Comparison of ENCODE assay signal across 11 cellular contexts in the genomic region with DNA sequence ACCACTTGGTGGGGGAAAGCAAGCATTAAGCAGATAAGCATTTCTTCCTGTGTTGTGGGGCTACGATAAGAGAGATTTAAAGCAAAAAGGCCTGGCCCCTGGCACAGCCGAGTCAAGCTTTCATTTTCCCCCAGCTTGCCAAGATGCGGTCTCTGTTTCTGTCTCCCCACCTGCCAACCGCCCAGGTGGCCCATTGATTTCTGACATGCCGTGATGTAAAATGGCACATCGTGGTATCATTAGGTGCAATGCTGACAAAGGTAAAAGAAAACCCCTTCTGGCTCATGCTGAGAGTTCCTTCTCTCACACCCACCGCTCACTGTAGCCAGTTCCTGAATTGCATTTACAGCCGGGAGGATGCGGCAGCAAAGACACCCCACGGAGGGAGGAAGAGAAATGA.
A peak's percentile ranks its signal among the peaks of the same experiment; 100 is the strongest.
DNase-seq lines count a peak whose midpoint lies in the region; ATAC-seq and TF ChIP-seq lines count a peak whose summit lies in the region.
"Had no signal": no experiment of that assay in that cellular context is flagged by ENCODE, and none has a peak within 500 bp of the region (broad histone marks: within the 10 kb centered on the region; RNA-seq: fewer than 3 reads in every experiment).

No MANE protein-coding gene starts in this region.

- H3K27me3 Mint-ChIP-seq in activated CD4-positive, alpha-beta T cell treated with anti-CD3 and anti-CD28 coated beads, Interleukin-2, amount 10 ng/mL, durations not matched to agents 24 days and 14 days: peaks cover 17% of the 10 kb centered on the region
- H3K27me3 Mint-ChIP-seq in stimulated activated naive B cell treated with anti-CD40 and anti-IgM and Interleukin-4, amounts not matched to agents 10 μg/mL and 1 μg/mL and 100 μg/mL, for 72 hours: peaks cover 43 to 62% of the 10 kb centered on the region in 2 donors

- intact Hi-C loops in activated CD4-positive, alpha-beta T cell treated with anti-CD3 and anti-CD28 coated beads, Interleukin-2, amount 10 ng/mL, durations not matched to agents 24 days and 14 days (cut with micrococcal nuclease): no loop called here
- intact Hi-C loops in adrenal gland (cut with DNase I): no loop called here

- no peak overlapping the region for H3K27ac Mint-ChIP-seq in activated CD4-positive, alpha-beta T cell treated with anti-CD3 and anti-CD28 coated beads, Interleukin-2, amount 10 ng/mL, durations not matched to agents 24 days and 14 days
- H3K27ac Mint-ChIP-seq in stimulated activated naive B cell treated with anti-CD40 and anti-IgM and Interleukin-4, amounts not matched to agents 10 μg/mL and 1 μg/mL and 100 μg/mL, for 72 hours: no peak overlapping the region

- WGBS in adrenal gland, 4 donors: 15 to 21% (median 19%) methylated on average over 10 of the region's 10 CpGs

- H3K36me3 Mint-ChIP-seq in activated CD4-positive, alpha-beta T cell treated with anti-CD3 and anti-CD28 coated beads, Interleukin-2, amount 10 ng/mL, durations not matched to agents 24 days and 14 days (ENCODE audit: low read depth): no peaks in the 10 kb centered on the region
- H3K36me3 Mint-ChIP-seq in stimulated activated naive B cell treated with anti-CD40 and anti-IgM and Interleukin-4, amounts not matched to agents 10 μg/mL and 1 μg/mL and 100 μg/mL, for 72 hours: no peaks in the 10 kb centered on the region

- no peak for DNase-seq in activated CD4-positive, alpha-beta T cell treated with anti-CD3 and anti-CD28 coated beads, Interleukin-2, amount 10 ng/mL, durations not matched to agents 24 days and 14 days
- DNase-seq in activated CD4-positive, alpha-beta T cell treated with anti-CD3 and anti-CD28 coated beads, Interleukin-2, amount 50 U/mL, for 1 hour: no peak
- DNase-seq in NCI-H345 (lab: John Stamatoyannopoulos, UW) (peak; percentile 68), coronary artery (ENCODE audit: low spot score) (no peak), adrenal gland (no peak)
- DNase-seq in stimulated activated naive B cell treated with anti-CD40 and anti-IgM and Interleukin-4, amounts not matched to agents 10 μg/mL and 1 μg/mL and 100 μg/mL, for 72 hours: peak; percentile 13
- DNase-seq: stimulated activated CD4-positive, alpha-beta T cell treated with anti-CD3 and anti-CD28 coated beads, Interleukin-15, amount 100 ng/mL, for 24 hours had no signal

- no peaks in the 10 kb centered on the region for H3K9me3 Mint-ChIP-seq in activated CD4-positive, alpha-beta T cell treated with anti-CD3 and anti-CD28 coated beads, Interleukin-2, amount 10 ng/mL, durations not matched to agents 24 days and 14 days
- H3K9me3 Mint-ChIP-seq in stimulated activated naive B cell treated with anti-CD40 and anti-IgM and Interleukin-4, amounts not matched to agents 10 μg/mL and 1 μg/mL and 100 μg/mL, for 72 hours: no peaks in the 10 kb centered on the region

- H3K36me3 ChIP-seq in adrenal gland (replicated peaks in 1 of 2): no peaks in the 10 kb centered on the region
- H3K36me3 ChIP-seq: BLaER1, SJSA1 had no signal

- H3K4me3 ChIP-seq in coronary artery (peak overlapping the region; percentile 51), adrenal gland (no peak overlapping the region)
- H3K4me3 ChIP-seq: BLaER1, SJSA1 had no signal

- H3K27ac ChIP-seq in coronary artery: no peak overlapping the region
- H3K27ac ChIP-seq in adrenal gland: no peak overlapping the region
- H3K27ac ChIP-seq: BLaER1, SJSA1 had no signal

- ATAC-seq in stimulated activated naive B cell treated with anti-CD40 and anti-IgM and Interleukin-4, amounts not matched to agents 10 μg/mL and 1 μg/mL and 100 μg/mL, for 72 hours (replicated peaks): peak; percentile 70 to 89
- ATAC-seq in GM21381 (IDR thresholded peaks at IDR 0.05; ENCODE audit: unreplicated experiment): no peak
- ATAC-seq in HG03520 (IDR thresholded peaks at IDR 0.05; ENCODE audit: unreplicated experiment): no peak

- peaks cover 0 to 8% of the 10 kb centered on the region in 2 donors for H3K4me1 ChIP-seq in adrenal gland (replicated peaks in 1 of 2)
- H3K4me1 ChIP-seq: BLaER1 had no signal

- H3K4me1 Mint-ChIP-seq in activated CD4-positive, alpha-beta T cell treated with anti-CD3 and anti-CD28 coated beads, Interleukin-2, amount 10 ng/mL, durations not matched to agents 24 days and 14 days: peaks cover 7% of the 10 kb centered on the region
- peaks cover 7 to 8% of the 10 kb centered on the region in 2 donors for H3K4me1 Mint-ChIP-seq in stimulated activated naive B cell treated with anti-CD40 and anti-IgM and Interleukin-4, amounts not matched to agents 10 μg/mL and 1 μg/mL and 100 μg/mL, for 72 hours

- TF ChIP-seq CTCF in coronary artery (IDR thresholded peaks at IDR 0.05): no peak
- TF ChIP-seq CTCF in adrenal gland (IDR thresholded peaks at IDR 0.05): no peak

- peak overlapping the region; percentile 61 for H3K4me3 Mint-ChIP-seq in activated CD4-positive, alpha-beta T cell treated with anti-CD3 and anti-CD28 coated beads, Interleukin-2, amount 10 ng/mL, durations not matched to agents 24 days and 14 days
- H3K4me3 Mint-ChIP-seq in stimulated activated naive B cell treated with anti-CD40 and anti-IgM and Interleukin-4, amounts not matched to agents 10 μg/mL and 1 μg/mL and 100 μg/mL, for 72 hours: peak overlapping the region; percentile 21 to 38

- TF ChIP-seq POLR2A in adrenal gland (IDR thresholded peaks at IDR 0.05): no peak

- H3K27me3 ChIP-seq in adrenal gland: peaks cover 12% of the 10 kb centered on the region
- H3K27me3 ChIP-seq: BLaER1 had no signal

- no peaks in the 10 kb centered on the region for H3K9me3 ChIP-seq in adrenal gland (replicated peaks in 1 of 3)
- H3K9me3 ChIP-seq: BLaER1, SJSA1 had no signal

Comparison
In these comparisons a context has a peak if more than half of its experiments do, and no peak if none do; other contexts are left out.
1. DNase-seq: peak in NCI-H345 (single experiment) and stimulated activated naive B cell treated with anti-CD40 and anti-IgM and Interleukin-4, amounts not matched to agents 10 μg/mL and 1 μg/mL and 100 μg/mL, for 72 hours (single experiment); none in activated CD4-positive, alpha-beta T cell treated with anti-CD3 and anti-CD28 coated beads, Interleukin-2, amount 10 ng/mL, durations not matched to agents 24 days and 14 days (single experiment), activated CD4-positive, alpha-beta T cell treated with anti-CD3 and anti-CD28 coated beads, Interleukin-2, amount 50 U/mL, for 1 hour (single experiment), coronary artery (single experiment) and adrenal gland (0 of 7).
2. ATAC-seq: peak in stimulated activated naive B cell treated with anti-CD40 and anti-IgM and Interleukin-4, amounts not matched to agents 10 μg/mL and 1 μg/mL and 100 μg/mL, for 72 hours (2 of 2); none in GM21381 (single experiment) and HG03520 (single experiment).